In the genomic region with DNA sequence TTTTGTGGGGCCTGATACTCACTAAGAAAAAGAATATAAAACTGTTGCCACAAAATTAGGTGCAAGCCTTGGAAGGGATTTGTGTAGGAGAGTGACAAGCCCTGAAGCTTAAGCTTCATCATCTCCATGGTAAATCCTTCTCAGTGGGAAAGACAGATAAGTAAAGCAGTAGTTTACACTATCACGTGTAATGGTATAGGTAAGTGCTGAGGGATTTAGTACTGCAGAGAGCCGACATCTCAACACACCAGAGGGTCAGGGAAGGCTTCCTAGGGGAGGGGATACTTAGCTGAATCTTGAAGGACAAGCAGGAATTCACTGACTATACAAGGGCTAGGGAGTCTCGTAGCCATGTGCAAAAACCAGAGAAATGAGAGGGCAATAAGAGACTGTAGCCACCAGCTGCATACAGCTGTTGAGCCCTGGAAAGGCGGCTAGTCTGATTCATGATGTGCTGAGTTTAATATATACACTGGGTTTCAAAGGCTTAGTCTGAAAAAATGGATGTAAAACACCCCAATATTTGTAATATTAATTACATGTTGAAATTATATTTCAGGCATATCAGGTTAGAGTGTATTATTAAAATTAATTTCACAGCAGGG, we compare ENCODE assay signal across 2 cellular contexts.
TF ChIP-seq lines count a peak whose summit lies in the region.

No MANE protein-coding gene starts in this region.

TF ChIP-seq in IMR-90, 13 proteins besides CTCF, POLR2A, EP300 and RAD21:
- no peak for TF ChIP-seq RCOR1 (IDR thresholded peaks at IDR 0.05; ENCODE audit: insufficient replicate concordance, low read length)
- TF ChIP-seq ELK1 (IDR thresholded peaks at IDR 0.05; ENCODE audit: borderline replicate concordance, low read depth, low read length), result no peak
- TF ChIP-seq, protein P1, sequence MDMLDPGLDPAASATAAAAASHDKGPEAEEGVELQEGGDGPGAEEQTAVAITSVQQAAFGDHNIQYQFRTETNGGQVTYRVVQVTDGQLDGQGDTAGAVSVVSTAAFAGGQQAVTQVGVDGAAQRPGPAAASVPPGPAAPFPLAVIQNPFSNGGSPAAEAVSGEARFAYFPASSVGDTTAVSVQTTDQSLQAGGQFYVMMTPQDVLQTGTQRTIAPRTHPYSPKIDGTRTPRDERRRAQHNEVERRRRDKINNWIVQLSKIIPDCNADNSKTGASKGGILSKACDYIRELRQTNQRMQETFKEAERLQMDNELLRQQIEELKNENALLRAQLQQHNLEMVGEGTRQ (IDR thresholded peaks at IDR 0.05; ENCODE audit: low read depth, low read length), result no peak
- no peak for TF ChIP-seq NFE2L2 (IDR thresholded peaks at IDR 0.05; ENCODE audit: low read depth, low read length)
- TF ChIP-seq SMC3 (IDR thresholded peaks at IDR 0.05; ENCODE audit: low read depth, low read length), result no peak

TF ChIP-seq in GM12878, 131 proteins besides CTCF, POLR2A, EP300 and RAD21:
- 0 out of 2 replicates have a peak, but pooled peaks have one; percentile 41 for TF ChIP-seq TCF3 (IDR thresholded peaks at IDR 0.05; ENCODE audit: borderline replicate concordance, insufficient read depth, low read depth, low read length)
- no peak for TF ChIP-seq NR2F1 (conservative IDR thresholded peaks at IDR 0.05)
